Comparison of ENCODE assay signal across 10 cellular contexts in the genomic region with DNA sequence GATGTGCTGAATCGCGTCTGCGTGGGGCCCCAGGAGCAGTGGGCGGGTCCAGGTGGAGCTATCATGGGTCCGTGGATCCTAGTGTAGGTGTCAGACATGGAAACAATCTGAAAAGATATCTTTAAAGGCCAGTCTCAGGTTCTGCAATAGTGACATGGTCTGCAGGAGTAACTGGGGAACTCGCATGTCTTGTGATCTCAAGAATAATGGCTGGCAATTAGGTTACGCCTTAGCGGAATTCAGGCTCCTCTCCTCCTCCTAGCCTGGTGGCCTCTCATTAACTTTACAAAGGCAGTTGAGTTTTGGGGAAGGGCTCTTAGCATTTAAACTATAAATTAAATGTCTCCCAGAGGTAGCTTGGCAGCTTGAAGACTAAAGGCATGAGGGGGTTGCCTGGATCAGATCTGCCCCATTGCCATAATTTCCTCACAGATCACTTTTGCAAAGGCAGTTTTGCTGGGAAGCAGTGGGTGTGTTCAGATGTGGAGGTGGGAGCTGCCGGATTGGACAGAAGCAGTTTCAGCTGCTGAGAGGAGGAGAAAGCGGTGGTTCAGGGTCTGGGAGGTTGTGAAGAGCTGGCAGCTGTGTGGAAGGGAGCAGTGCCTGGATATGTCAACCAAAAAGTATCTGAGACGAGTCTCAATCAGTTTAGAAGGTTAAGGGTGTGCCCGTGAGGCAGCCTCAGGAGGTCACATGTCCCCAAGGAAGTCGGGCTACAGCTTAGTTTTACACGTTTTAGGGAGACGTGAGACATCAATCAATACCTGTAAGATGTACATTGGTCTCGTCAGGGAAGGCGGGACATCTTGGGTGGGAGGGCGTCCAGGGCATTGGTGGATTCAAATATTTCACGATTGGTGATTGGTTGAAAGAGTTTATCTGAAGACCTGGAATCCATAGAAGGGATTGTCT. TPM values are rescaled to one million over a fixed set of nuclear protein-coding genes. Genes with fewer than 3 reads are reported as not detected.
DNase-seq lines count a peak whose midpoint lies in the region; ATAC-seq and TF ChIP-seq lines count a peak whose summit lies in the region.
"Had no signal": no experiment of that assay in that cellular context is flagged by ENCODE, and none has a peak within 500 bp of the region (broad histone marks: within the 10 kb centered on the region; RNA-seq: fewer than 3 reads in every experiment).

No MANE protein-coding gene starts in this region.

- H3K36me3 Mint-ChIP-seq in Calu3 (ENCODE audit: insufficient read depth, unreplicated experiment) = peaks cover 49% of the 10 kb centered on the region

- intact Hi-C loops in Calu3 (cut with micrococcal nuclease; ENCODE audit: unreplicated experiment) (no loop called here), mammary epithelial cell (cut with micrococcal nuclease) (loop anchor here (5.0 kb wide), 2 partner anchors 37 to 57 kb away; a partner anchor contains a TSS), mucosa of descending colon (cut with DNase I, micrococcal nuclease) (no loop called here), gastrocnemius medialis (cut with DNase I; ENCODE audit: low total_unique reads) (no loop called here)

- WGBS in mammary epithelial cell (ENCODE audit: low coverage, missing lambda C conversion rate) = 51% methylated on average over 19 of the region's 19 CpGs
- 65% methylated on average over 19 of the region's 19 CpGs for WGBS in smooth muscle cell (ENCODE audit: low lambda C conversion rate)

- ATAC-seq in mucosa of descending colon = peak; percentile 31
- no peak for ATAC-seq in gastrocnemius medialis
- ATAC-seq: stimulated activated naive CD8-positive, alpha-beta T cell treated with anti-CD3 and anti-CD28 coated beads, Interleukin-15, Interleukin-2, amounts not matched to agents 100 U/mL and 50 U/mL, for 24 hours had no signal

- peak overlapping the region; percentile 24 for H3K4me3 Mint-ChIP-seq in Calu3 (ENCODE audit: low read depth, unreplicated experiment)

- peak overlapping the region; percentile 60 for H3K27ac Mint-ChIP-seq in Calu3 (ENCODE audit: unreplicated experiment)

- dilution Hi-C loops in mammary epithelial cell (cut with HindIII; ENCODE audit: low sequenced_read_pairs) = no loop called here

- TF ChIP-seq CTCF in Calu3 (IDR thresholded peaks at IDR 0.05; ENCODE audit: unreplicated experiment) (no peak), mammary epithelial cell (conservative IDR thresholded peaks at IDR 0.05 in 1 of 2, IDR thresholded peaks at IDR 0.05 in 1 of 2; ENCODE audit: extremely low read depth in 1 of 2, insufficient read depth in 1 of 2, low read depth in 1 of 2, low read length in 2 of 2) (no peak), mucosa of descending colon (IDR thresholded peaks at IDR 0.05) (no peak), smooth muscle cell (IDR thresholded peaks at IDR 0.05; ENCODE audit: borderline replicate concordance, insufficient read depth, poor library complexity, severe bottlenecking) (no peak), gastrocnemius medialis (IDR thresholded peaks at IDR 0.05 in 4 of 5, conservative IDR thresholded peaks at IDR 0.05 in 1 of 5) (no peak)

- H3K36me3 ChIP-seq in mammary epithelial cell (ENCODE audit: insufficient read depth, low read length) = no peaks in the 10 kb centered on the region
- H3K36me3 ChIP-seq in mucosa of descending colon (ENCODE audit: low read depth) = no peaks in the 10 kb centered on the region
- H3K36me3 ChIP-seq in smooth muscle cell (ENCODE audit: low read depth) = no peaks in the 10 kb centered on the region
- no peaks in the 10 kb centered on the region for H3K36me3 ChIP-seq in gastrocnemius medialis

- DNase-seq in Calu3 (peak; percentile 64), LHCN-M2 (ENCODE audit: low read depth) (peak; percentile 37), mammary epithelial cell (peak; percentile 90), mucosa of descending colon (peak in 2 of 3 donors; percentile 64 to 71), smooth muscle cell (lab: John Stamatoyannopoulos, UW; ENCODE audit: unreplicated experiment) (no peak), NCI-H2107 treated with DMSO at 0.1 percent for 48 hours (lab: John Stamatoyannopoulos, UW; ENCODE audit: unreplicated experiment) (no peak), gastrocnemius medialis (no peak)
- no peak for DNase-seq in effector CD4-positive, alpha-beta T cell
- DNase-seq: NCI-H1417; stimulated activated naive CD8-positive, alpha-beta T cell treated with anti-CD3 and anti-CD28 coated beads, Interleukin-15, Interleukin-2, amounts not matched to agents 100 U/mL and 50 U/mL, for 24 hours had no signal

- in situ Hi-C loops in mammary epithelial cell (cut with MboI; ENCODE audit: low sequenced_read_pairs in 2 of 2) = loop anchor here in 1 of 2 donors (10.0 kb wide), 1 partner anchor 100 kb away; no protein-coding TSS in a partner anchor
- in situ Hi-C loops in gastrocnemius medialis (cut with MboI; ENCODE audit: low sequenced_read_pairs in 4 of 4) = loop anchor here in 3 of 4 donors (10.0 to 25.0 kb wide), 3 partner anchors 92 to 392 kb away; a partner anchor contains a TSS

- H3F3A ChIP-seq in smooth muscle cell (ENCODE audit: low read depth) = no peaks in the 10 kb centered on the region

- peak overlapping the region in 2 of 3 experiments; percentile 7 to 22 for H3K4me3 ChIP-seq in mammary epithelial cell (replicated peaks in 1 of 3; ENCODE audit: insufficient read depth in 1 of 3, low read depth in 2 of 3, low read length in 3 of 3)
- no peak overlapping the region for H3K4me3 ChIP-seq in mucosa of descending colon
- H3K4me3 ChIP-seq in smooth muscle cell = no peak overlapping the region
- no peak overlapping the region for H3K4me3 ChIP-seq in gastrocnemius medialis

- H3K9me3 Mint-ChIP-seq in Calu3 (ENCODE audit: low read depth, unreplicated experiment) = no peaks in the 10 kb centered on the region

- H4K20me1 ChIP-seq in mammary epithelial cell (ENCODE audit: insufficient read depth, low read length) = no peaks in the 10 kb centered on the region
- H4K20me1 ChIP-seq in smooth muscle cell (ENCODE audit: low read depth) = peaks cover 18% of the 10 kb centered on the region

- H3K9ac ChIP-seq in mammary epithelial cell (ENCODE audit: insufficient read depth, low read length) (no peak overlapping the region), smooth muscle cell (ENCODE audit: low read depth) (no peak overlapping the region)

- H3K4me1 ChIP-seq in mammary epithelial cell (ENCODE audit: insufficient read depth, low read length) = peaks cover 11% of the 10 kb centered on the region
- peaks cover 9% of the 10 kb centered on the region for H3K4me1 ChIP-seq in mucosa of descending colon (ENCODE audit: low read depth)
- peaks cover 17% of the 10 kb centered on the region for H3K4me1 ChIP-seq in smooth muscle cell (ENCODE audit: low read depth)
- peaks cover 12 to 17% of the 10 kb centered on the region in 2 donors for H3K4me1 ChIP-seq in gastrocnemius medialis

- no peaks in the 10 kb centered on the region for H3K9me3 ChIP-seq in mammary epithelial cell (replicated peaks; ENCODE audit: insufficient read depth, low read length)
- H3K9me3 ChIP-seq in mucosa of descending colon = no peaks in the 10 kb centered on the region
- no peaks in the 10 kb centered on the region for H3K9me3 ChIP-seq in smooth muscle cell (replicated peaks; ENCODE audit: low read depth)
- no peaks in the 10 kb centered on the region for H3K9me3 ChIP-seq in gastrocnemius medialis

- H3K27me3 ChIP-seq in mammary epithelial cell (ENCODE audit: insufficient read depth, low read length) (no peaks in the 10 kb centered on the region), smooth muscle cell (ENCODE audit: low read depth) (no peaks in the 10 kb centered on the region), gastrocnemius medialis (no peaks in the 10 kb centered on the region)

- no peak for TF ChIP-seq POLR2A in gastrocnemius medialis (IDR thresholded peaks at IDR 0.05)

- H3K4me2 ChIP-seq in mammary epithelial cell (ENCODE audit: insufficient read depth, low read depth, low read length) (no peak overlapping the region), smooth muscle cell (no peak overlapping the region)

- peaks cover 20% of the 10 kb centered on the region for H3K4me1 Mint-ChIP-seq in Calu3 (ENCODE audit: low read depth, unreplicated experiment)

- CTCF ChIA-PET in Calu3 (lab: Charles Lee) (interaction anchor here (1.1 kb wide), 1 partner anchor 42 kb away, joined by 3 read pairs; no protein-coding TSS in a partner anchor), mammary epithelial cell (lab: Charles Lee; ENCODE audit: low non-redundant PET) (no interaction called here)

- H3K27ac ChIP-seq in mammary epithelial cell (ENCODE audit: insufficient read depth, low read depth, low read length) (no peak overlapping the region), smooth muscle cell (ENCODE audit: low read depth) (no peak overlapping the region), gastrocnemius medialis (no peak overlapping the region)

- H3K79me2 ChIP-seq in mammary epithelial cell (ENCODE audit: insufficient read depth, low read length) (peaks cover 61% of the 10 kb centered on the region), smooth muscle cell (ENCODE audit: low read depth) (peaks cover 15% of the 10 kb centered on the region)

- BruUV-seq in Calu3 (replicated peaks; lab: Mats Ljungman, UMichigan) (TSS peak; percentile 18), mammary epithelial cell (replicated peaks; lab: Mats Ljungman, UMichigan) (no TSS peak)

- H2AFZ ChIP-seq in mammary epithelial cell (ENCODE audit: low read depth, low read length) (peak overlapping the region; percentile 40), smooth muscle cell (ENCODE audit: low read depth) (no peak overlapping the region)

- H3K27me3 Mint-ChIP-seq in Calu3 (ENCODE audit: unreplicated experiment) = no peaks in the 10 kb centered on the region

RNA-seq across cellular contexts. Expression of a gene that starts 2.7 kb away (rescaled TPM):
- total RNA-seq in Calu3 (2022) (76.6 and 90.7 TPM in 2 replicates), LHCN-M2 (2014; rRNA removed) (27.0 and 46.2 TPM in 2 replicates), mammary epithelial cell (10 to 100 TPM; 28.7 to 90.9 TPM), mucosa of descending colon (10 to 100 TPM; 41.3 to 76.0 (median 55.4) TPM), smooth muscle cell (29.1 and 31.5 TPM in 2 replicates), gastrocnemius medialis (10 to 100 TPM; 18.0 to 50.4 (median 33.3) TPM)
- polyA plus RNA-seq in LHCN-M2 (2012) = 65.5 TPM
- polyA plus RNA-seq in mammary epithelial cell (69.5 TPM), smooth muscle cell (38.8 and 45.3 TPM in 2 replicates)
- polyA minus RNA-seq in mammary epithelial cell = 80.5 TPM

RNA-seq across cellular contexts. Expression of a gene that starts 19.1 kb away (rescaled TPM):
- total RNA-seq in Calu3 (2022) = 13.4 and 15.5 TPM in 2 replicates
- 0.23 and 3.1 TPM in 2 replicates for total RNA-seq in LHCN-M2 (2014; rRNA removed)
- 3.0 TPM for polyA plus RNA-seq in LHCN-M2 (2012)
- total RNA-seq in mammary epithelial cell = 1 to 10 TPM; 2.2 to 4.2 TPM
- 0.14 TPM for polyA plus RNA-seq in mammary epithelial cell
- polyA minus RNA-seq in mammary epithelial cell = not detected
- total RNA-seq in mucosa of descending colon = 10 to 100 TPM; 39.4 to 45.5 (median 40.8) TPM
- 0.94 and 1.3 TPM in 2 replicates for total RNA-seq in smooth muscle cell
- 1.2 and 2.5 TPM in 2 replicates for polyA plus RNA-seq in smooth muscle cell
- total RNA-seq in gastrocnemius medialis = 1 to 10 TPM; 1.1 to 5.5 (median 2.7) TPM

RNA-seq across cellular contexts. Expression of a gene that starts 38.0 kb away (rescaled TPM):
- total RNA-seq in Calu3 (2022) (44.2 and 49.9 TPM in 2 replicates), LHCN-M2 (2014; rRNA removed) (32.1 and 37.7 TPM in 2 replicates), mammary epithelial cell (10 to 100 TPM; 16.7 to 44.5 TPM), mucosa of descending colon (10 to 100 TPM; 30.8 to 36.1 (median 34.8) TPM), smooth muscle cell (12.8 and 16.8 TPM in 2 replicates), gastrocnemius medialis (1 to 10 TPM; 2.3 to 7.9 (median 3.9) TPM)
- polyA plus RNA-seq in LHCN-M2 (2012) = 74.3 TPM
- polyA plus RNA-seq in mammary epithelial cell (27.2 TPM), smooth muscle cell (26.9 and 34.8 TPM in 2 replicates)
- 52.6 TPM for polyA minus RNA-seq in mammary epithelial cell

RNA-seq across cellular contexts. Expression of a gene that starts 56.1 kb away (rescaled TPM):
- 20.5 and 21.9 TPM in 2 replicates for total RNA-seq in Calu3 (2022)
- 15.6 and 17.9 TPM in 2 replicates for total RNA-seq in LHCN-M2 (2014; rRNA removed)
- 12.2 TPM for polyA plus RNA-seq in LHCN-M2 (2012)
- total RNA-seq in mammary epithelial cell = 10 to 100 TPM; 13.3 to 17.8 TPM
- polyA plus RNA-seq in mammary epithelial cell = 16.5 TPM
- polyA minus RNA-seq in mammary epithelial cell = 10.5 TPM
- 10 to 100 TPM; 21.0 to 52.4 (median 23.9) TPM for total RNA-seq in mucosa of descending colon
- total RNA-seq in smooth muscle cell = 5.6 and 12.0 TPM in 2 replicates
- 16.0 and 20.5 TPM in 2 replicates for polyA plus RNA-seq in smooth muscle cell
- total RNA-seq in gastrocnemius medialis = 10 to 100 TPM; 19.0 to 52.7 (median 24.4) TPM

Comparison
In these comparisons a context has a peak if more than half of its experiments do, and no peak if none do; other contexts are left out.
1. DNase-seq: peak in Calu3 (single experiment), LHCN-M2 (single experiment), mammary epithelial cell (single experiment) and mucosa of descending colon (2 of 3); none in smooth muscle cell (single experiment), NCI-H2107 treated with DMSO at 0.1 percent for 48 hours (single experiment), gastrocnemius medialis (0 of 2) and effector CD4-positive, alpha-beta T cell (single experiment).
2. H3K4me3 ChIP-seq: peak in mammary epithelial cell (2 of 3); none in mucosa of descending colon (single experiment), smooth muscle cell (single experiment) and gastrocnemius medialis (0 of 4).